ENCODE assay signal across 23 cellular contexts in the genomic region with DNA sequence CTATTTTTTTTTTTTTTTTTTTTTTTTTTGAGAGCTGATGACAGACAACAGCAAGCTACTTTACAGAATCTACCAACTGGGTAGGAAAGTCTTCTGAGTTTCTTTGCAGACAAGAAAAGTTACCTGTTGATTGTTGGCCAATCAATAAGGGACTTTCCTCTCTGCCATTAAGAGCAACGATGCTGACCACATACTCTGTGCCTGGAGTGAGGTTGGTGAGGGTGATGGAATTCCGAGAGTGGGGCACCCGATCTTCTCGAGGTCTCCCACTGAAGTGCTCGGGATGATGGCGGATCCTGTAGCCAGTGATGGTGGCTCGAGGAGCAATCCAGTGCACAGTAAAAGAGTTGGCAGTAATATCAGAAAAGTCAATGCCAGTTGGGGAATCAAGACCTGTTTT.
"Had no signal": no experiment of that assay in that cellular context is flagged by ENCODE, and none has a peak within 500 bp of the region (broad histone marks: within the 10 kb centered on the region; RNA-seq: fewer than 3 reads in every experiment).

No MANE protein-coding gene starts in this region.

- H3K36me3 ChIP-seq: neural progenitor cell, thyroid gland had no signal

- H3K4me3 Mint-ChIP-seq: dendritic cell treated with granulocyte-macrophage colony-stimulating factor and Interleukin-4, amounts not matched to agents 40 ng/mL and 50 ng/mL, for 4 days; effector memory CD8-positive, alpha-beta T cell; immature natural killer cell; memory B cell; natural killer cell treated with Interleukin-12 subunit alpha and Interleukin-12 subunit beta and Interleukin-15 and Interleukin-18, amount 100 ng/mL, for 72 hours; neural progenitor cell; type B pancreatic cell had no signal

- H3K9ac ChIP-seq: neural progenitor cell, parathyroid adenoma had no signal

- FAIRE-seq: keratinocyte, urothelium cell line had no signal

- DNase-seq: effector memory CD8-positive, alpha-beta T cell; erythroblast; foreskin keratinocyte; immature natural killer cell; left ventricle myocardium inferior; lower lobe of right lung; midbrain; nucleus accumbens; psoas muscle; sigmoid colon; stimulated activated CD4-positive, alpha-beta T cell treated with anti-CD3 and anti-CD28 coated beads, Interleukin-12 subunit alpha, Interleukin-12 subunit beta, amount 100 ng/mL, for 4 hours; stimulated activated naive CD4-positive, alpha-beta T cell treated with Interleukin-2 at 50 U/mL for 16 hours; thyroid gland had no signal

- H3K36me3 Mint-ChIP-seq: immature natural killer cell; memory B cell; natural killer cell treated with Interleukin-12 subunit alpha and Interleukin-12 subunit beta and Interleukin-15 and Interleukin-18, amount 100 ng/mL, for 72 hours had no signal

- H2AFZ ChIP-seq: neural progenitor cell, parathyroid adenoma had no signal

- H3K27ac Mint-ChIP-seq: dendritic cell treated with granulocyte-macrophage colony-stimulating factor and Interleukin-4, amounts not matched to agents 40 ng/mL and 50 ng/mL, for 4 days; effector memory CD8-positive, alpha-beta T cell; immature natural killer cell; memory B cell; natural killer cell treated with Interleukin-12 subunit alpha and Interleukin-12 subunit beta and Interleukin-15 and Interleukin-18, amount 100 ng/mL, for 72 hours; neural progenitor cell; type B pancreatic cell had no signal

- H3K27me3 Mint-ChIP-seq: memory B cell, type B pancreatic cell had no signal

- H3K27ac ChIP-seq: foreskin keratinocyte, left ventricle myocardium inferior, lower lobe of right lung, neural progenitor cell, parathyroid adenoma, psoas muscle, sigmoid colon, skin epidermis, suprapubic skin, thyroid gland had no signal

- H3K4me1 ChIP-seq: foreskin keratinocyte, left ventricle myocardium inferior, lower lobe of right lung, neural progenitor cell, parathyroid adenoma, psoas muscle, sigmoid colon, suprapubic skin, thyroid gland had no signal

- H3K4me1 Mint-ChIP-seq: immature natural killer cell, neural progenitor cell had no signal

- H3K27me3 ChIP-seq: foreskin keratinocyte, neural progenitor cell, sigmoid colon, suprapubic skin, thyroid gland had no signal

- ATAC-seq: effector memory CD8-positive, alpha-beta T cell; foreskin keratinocyte; lower lobe of right lung; natural killer cell treated with Interleukin-12 subunit alpha and Interleukin-12 subunit beta and Interleukin-15 and Interleukin-18, amount 100 ng/mL, for 72 hours; psoas muscle had no signal

- H3K9me3 ChIP-seq: left ventricle myocardium inferior, lower lobe of right lung, psoas muscle, sigmoid colon, suprapubic skin, thyroid gland had no signal

- H3K79me2 ChIP-seq: parathyroid adenoma had no signal

- H3K9me3 Mint-ChIP-seq: dendritic cell treated with granulocyte-macrophage colony-stimulating factor and Interleukin-4, amounts not matched to agents 40 ng/mL and 50 ng/mL, for 4 days; effector memory CD8-positive, alpha-beta T cell; memory B cell; natural killer cell treated with Interleukin-12 subunit alpha and Interleukin-12 subunit beta and Interleukin-15 and Interleukin-18, amount 100 ng/mL, for 72 hours; neural progenitor cell; type B pancreatic cell had no signal

- H3K4me3 ChIP-seq: left ventricle myocardium inferior, lower lobe of right lung, neural progenitor cell, psoas muscle, sigmoid colon, skin epidermis, suprapubic skin, thyroid gland had no signal

- H3K4me2 ChIP-seq: neural progenitor cell had no signal
